7 cellular contexts compared by ENCODE assay signal in genomic region chr9:136266641-136267040, GRCh38. TPM values are rescaled to one million over a fixed set of nuclear protein-coding genes. Genes with fewer than 3 reads are reported as not detected.
A peak's percentile ranks its signal among the peaks of the same experiment; 100 is the strongest.
DNase-seq lines count a peak whose midpoint lies in the region; ATAC-seq and TF ChIP-seq lines count a peak whose summit lies in the region.
"Not testable (repeated sequence)": the region's sequence is repeated elsewhere in the genome, so short reads cannot be mapped to it uniquely, and the experiment has no call there.

No MANE protein-coding gene starts in this region.

- intact Hi-C loops in OCI-LY7 (cut with micrococcal nuclease; ENCODE audit: unreplicated experiment): loop anchor here (1.0 to 2.0 kb wide), 2 partner anchors 42 to 96 kb away; no protein-coding TSS in a partner anchor
- intact Hi-C loops in activated CD4-positive, alpha-beta T cell treated with anti-CD3 and anti-CD28 coated beads, Interleukin-2, amount 10 ng/mL, durations not matched to agents 24 days and 14 days (cut with micrococcal nuclease): loop anchor here (1.0 kb wide), 1 partner anchor 22 kb away; no protein-coding TSS in a partner anchor
- intact Hi-C loops in esophagus muscularis mucosa (cut with DNase I): loop anchor here (1.0 kb wide), 1 partner anchor 21 kb away; the partner anchor contains the start of gene QSOX2

- H3K9me3 Mint-ChIP-seq in activated CD4-positive, alpha-beta T cell treated with anti-CD3 and anti-CD28 coated beads, Interleukin-2, amount 10 ng/mL, durations not matched to agents 24 days and 14 days; activated naive CD8-positive, alpha-beta T cell treated with anti-CD3 and anti-CD28 coated beads, Interleukin-2, amount 50 U/mL, for 24 hours; mesothelial cell of epicardium; stimulated activated effector memory CD8-positive, alpha-beta T cell treated with anti-CD3 and anti-CD28 coated beads, Interleukin-12 subunit alpha, Interleukin-12 subunit beta, amount 100 ng/mL, for 72 hours: not testable (repeated sequence)

- not testable (repeated sequence) for H3K27ac ChIP-seq in OCI-LY7 (ENCODE audit: low read depth, low read length, poor library complexity, severe bottlenecking); esophagus muscularis mucosa (replicated peaks in 1 of 4)

- H3K9me3 ChIP-seq in OCI-LY7 (ENCODE audit: low read length); esophagus muscularis mucosa: not testable (repeated sequence)

- H3K79me2 ChIP-seq in OCI-LY7 (ENCODE audit: insufficient read depth, low read depth, low read length): not testable (repeated sequence)

- WGBS in esophagus muscularis mucosa: 93% methylated on average over 18 of the region's 18 CpGs

- not testable (repeated sequence) for H3K27me3 ChIP-seq in esophagus muscularis mucosa

- BruUV-seq in OCI-LY7 (replicated peaks; lab: Mats Ljungman, UMichigan): not testable (repeated sequence)

- peak overlapping the region; percentile 70 for H3K4me3 Mint-ChIP-seq in activated CD4-positive, alpha-beta T cell treated with anti-CD3 and anti-CD28 coated beads, Interleukin-2, amount 10 ng/mL, durations not matched to agents 24 days and 14 days
- peak overlapping the region; percentile 71 for H3K4me3 Mint-ChIP-seq in activated naive CD8-positive, alpha-beta T cell treated with anti-CD3 and anti-CD28 coated beads, Interleukin-2, amount 50 U/mL, for 24 hours
- H3K4me3 Mint-ChIP-seq in mesothelial cell of epicardium: peak overlapping the region; percentile 50
- H3K4me3 Mint-ChIP-seq in stimulated activated effector memory CD8-positive, alpha-beta T cell treated with anti-CD3 and anti-CD28 coated beads, Interleukin-12 subunit alpha, Interleukin-12 subunit beta, amount 100 ng/mL, for 72 hours: peak overlapping the region; percentile 72

- H3K27ac Mint-ChIP-seq in activated CD4-positive, alpha-beta T cell treated with anti-CD3 and anti-CD28 coated beads, Interleukin-2, amount 10 ng/mL, durations not matched to agents 24 days and 14 days: peak overlapping the region; percentile 72
- not testable (repeated sequence) for H3K27ac Mint-ChIP-seq in activated naive CD8-positive, alpha-beta T cell treated with anti-CD3 and anti-CD28 coated beads, Interleukin-2, amount 50 U/mL, for 24 hours; mesothelial cell of epicardium
- H3K27ac Mint-ChIP-seq in stimulated activated effector memory CD8-positive, alpha-beta T cell treated with anti-CD3 and anti-CD28 coated beads, Interleukin-12 subunit alpha, Interleukin-12 subunit beta, amount 100 ng/mL, for 72 hours: peak overlapping the region; percentile 58

- POLR2A ChIA-PET in OCI-LY7 (lab: Charles Lee): not testable (repeated sequence)

- TF ChIP-seq CTCF in GM12865 (IDR thresholded peaks at IDR 0.05; ENCODE audit: insufficient read depth, low read depth, low read length, missing control alignments); OCI-LY7 (conservative IDR thresholded peaks at IDR 0.05; ENCODE audit: low read length); esophagus muscularis mucosa (IDR thresholded peaks at IDR 0.05); mesothelial cell of epicardium (IDR thresholded peaks at IDR 0.05; ENCODE audit: unreplicated experiment): not testable (repeated sequence)

- not testable (repeated sequence) for H3K36me3 Mint-ChIP-seq in activated CD4-positive, alpha-beta T cell treated with anti-CD3 and anti-CD28 coated beads, Interleukin-2, amount 10 ng/mL, durations not matched to agents 24 days and 14 days (ENCODE audit: low read depth); activated naive CD8-positive, alpha-beta T cell treated with anti-CD3 and anti-CD28 coated beads, Interleukin-2, amount 50 U/mL, for 24 hours (ENCODE audit: low read depth); mesothelial cell of epicardium; stimulated activated effector memory CD8-positive, alpha-beta T cell treated with anti-CD3 and anti-CD28 coated beads, Interleukin-12 subunit alpha, Interleukin-12 subunit beta, amount 100 ng/mL, for 72 hours

- not testable (repeated sequence) for H3K9me2 ChIP-seq in OCI-LY7 (ENCODE audit: insufficient read depth, low read length)

- H2AFZ ChIP-seq in OCI-LY7 (ENCODE audit: low read length): peak overlapping the region; percentile 85

- peak overlapping the region; percentile 64 for H3K4me2 ChIP-seq in OCI-LY7 (ENCODE audit: low read length)

- not testable (repeated sequence) for TF ChIP-seq POLR2A in esophagus muscularis mucosa (IDR thresholded peaks at IDR 0.05; ENCODE audit: low read depth)

- H3K36me3 ChIP-seq in OCI-LY7 (ENCODE audit: insufficient read depth, low read length); esophagus muscularis mucosa: not testable (repeated sequence)

- ATAC-seq in activated naive CD8-positive, alpha-beta T cell treated with anti-CD3 and anti-CD28 coated beads, Interleukin-2, amount 50 U/mL, for 24 hours; stimulated activated effector memory CD8-positive, alpha-beta T cell treated with anti-CD3 and anti-CD28 coated beads, Interleukin-12 subunit alpha, Interleukin-12 subunit beta, amount 100 ng/mL, for 72 hours: not testable (repeated sequence)

- not testable (repeated sequence) for TF ChIP-seq EP300 in esophagus muscularis mucosa (IDR thresholded peaks at IDR 0.05)

- not testable (repeated sequence) for H3K4me1 ChIP-seq in OCI-LY7 (ENCODE audit: insufficient read depth, low read length, poor library complexity, severe bottlenecking)
- H3K4me1 ChIP-seq in esophagus muscularis mucosa: peaks cover 5 to 17% (median 14%) of the 10 kb centered on the region in 4 donors

- not testable (repeated sequence) for H4K20me1 ChIP-seq in OCI-LY7 (ENCODE audit: insufficient read depth, low read length)

- peaks cover 12% of the 10 kb centered on the region for H3K27me3 Mint-ChIP-seq in activated CD4-positive, alpha-beta T cell treated with anti-CD3 and anti-CD28 coated beads, Interleukin-2, amount 10 ng/mL, durations not matched to agents 24 days and 14 days
- not testable (repeated sequence) for H3K27me3 Mint-ChIP-seq in activated naive CD8-positive, alpha-beta T cell treated with anti-CD3 and anti-CD28 coated beads, Interleukin-2, amount 50 U/mL, for 24 hours; mesothelial cell of epicardium (ENCODE audit: low read depth)

- not testable (repeated sequence) for H3K4me1 Mint-ChIP-seq in activated CD4-positive, alpha-beta T cell treated with anti-CD3 and anti-CD28 coated beads, Interleukin-2, amount 10 ng/mL, durations not matched to agents 24 days and 14 days
- peaks cover 12% of the 10 kb centered on the region for H3K4me1 Mint-ChIP-seq in activated naive CD8-positive, alpha-beta T cell treated with anti-CD3 and anti-CD28 coated beads, Interleukin-2, amount 50 U/mL, for 24 hours
- H3K4me1 Mint-ChIP-seq in mesothelial cell of epicardium: peaks cover 16% of the 10 kb centered on the region
- H3K4me1 Mint-ChIP-seq in stimulated activated effector memory CD8-positive, alpha-beta T cell treated with anti-CD3 and anti-CD28 coated beads, Interleukin-12 subunit alpha, Interleukin-12 subunit beta, amount 100 ng/mL, for 72 hours: peaks cover 11% of the 10 kb centered on the region

- CTCF ChIA-PET in OCI-LY7 (lab: Charles Lee; ENCODE audit: unreplicated experiment): interaction anchor here (0.6 to 1.4 kb wide), 3 partner anchors 42 to 412 kb away, joined by 3 to 4 read pairs (median 3); no protein-coding TSS in a partner anchor

- DNase-seq in GM12865 (ENCODE audit: low read depth); OCI-LY7 (ENCODE audit: low spot score); activated CD4-positive, alpha-beta T cell treated with anti-CD3 and anti-CD28 coated beads, Interleukin-2, amount 10 ng/mL, durations not matched to agents 24 days and 14 days; activated naive CD8-positive, alpha-beta T cell treated with anti-CD3 and anti-CD28 coated beads, Interleukin-2, amount 50 U/mL, for 24 hours; esophagus muscularis mucosa (ENCODE audit: extremely low spot score); mesothelial cell of epicardium (ENCODE audit: low spot score in 2 of 2, unreplicated experiment in 2 of 2); stimulated activated effector memory CD8-positive, alpha-beta T cell treated with anti-CD3 and anti-CD28 coated beads, Interleukin-12 subunit alpha, Interleukin-12 subunit beta, amount 100 ng/mL, for 72 hours (ENCODE audit: low spot score in 2 of 2): not testable (repeated sequence)

- peak overlapping the region; percentile 38; the same call in 1 of the 2 replicates for H3K4me3 ChIP-seq in GM12865 (ENCODE audit: low read depth, low read length)
- H3K4me3 ChIP-seq in OCI-LY7 (ENCODE audit: low read depth, low read length, poor library complexity, severe bottlenecking): peak overlapping the region; percentile 44
- peak overlapping the region; percentile 54 to 68 (median 58) for H3K4me3 ChIP-seq in esophagus muscularis mucosa

RNA-seq across cellular contexts. Expression of gene QSOX2, which starts 21.0 kb away (rescaled TPM):
- 47.8 and 50.0 TPM in 2 replicates for total RNA-seq in OCI-LY7 (2014; rRNA removed; shearing (Covaris generic))
- 57.5 and 57.9 TPM in 2 replicates for total RNA-seq in OCI-LY7 (2022)
- total RNA-seq in activated CD4-positive, alpha-beta T cell treated with anti-CD3 and anti-CD28 coated beads, Interleukin-2, amount 10 ng/mL, durations not matched to agents 24 days and 14 days: 26.4 and 28.0 TPM in 2 replicates
- 1 to 10 TPM; 5.4 to 7.6 (median 6.3) TPM for total RNA-seq in esophagus muscularis mucosa
- 16.8 to 17.0 TPM (median 17.0 TPM) in 3 replicates for total RNA-seq in mesothelial cell of epicardium

RNA-seq across cellular contexts. Expression of gene CCDC187, which starts 37.3 kb away (rescaled TPM):
- total RNA-seq in OCI-LY7 (2014; rRNA removed; shearing (Covaris generic)): not detected in 2 replicates
- total RNA-seq in OCI-LY7 (2022) (not detected in 2 replicates), esophagus muscularis mucosa (not detected), mesothelial cell of epicardium (0.42 to 0.54 TPM (median 0.47 TPM) in 3 replicates)
- total RNA-seq in activated CD4-positive, alpha-beta T cell treated with anti-CD3 and anti-CD28 coated beads, Interleukin-2, amount 10 ng/mL, durations not matched to agents 24 days and 14 days: not detected in 2 replicates
